In genomic region chr14:49250109-49250508, GRCh38 we compare ENCODE assay signal across 29 cellular contexts.
DNase-seq lines count a peak whose midpoint lies in the region; ATAC-seq, FAIRE-seq and TF ChIP-seq lines count a peak whose summit lies in the region.
"Had no signal": no experiment of that assay in that cellular context is flagged by ENCODE, and none has a peak within 500 bp of the region (broad histone marks: within the 10 kb centered on the region; RNA-seq: fewer than 3 reads in every experiment).

No MANE protein-coding gene starts in this region.

- FAIRE-seq in small intestine (lab: Jason Lieb, UNC): no peak
- FAIRE-seq: A549, endothelial cell of umbilical vein, GM12892 had no signal

- 79 to 86% (median 84%) methylated on average over 4 of the region's 4 CpGs for WGBS in small intestine, 3 donors

- TF ChIP-seq CTCF in fibroblast of lung (conservative IDR thresholded peaks at IDR 0.05 in 1 of 2, IDR thresholded peaks at IDR 0.05 in 1 of 2; ENCODE audit: low read depth in 1 of 2, low read length in 2 of 2): no peak

- H3K36me3 Mint-ChIP-seq in T-cell: no peaks in the 10 kb centered on the region
- H3K36me3 Mint-ChIP-seq in activated T-cell treated with anti-CD3 and anti-CD28 coated beads, Interleukin-2, amount 50 U/mL, for 24 hours (ENCODE audit: low read depth): no peaks in the 10 kb centered on the region
- H3K36me3 Mint-ChIP-seq: mesothelial cell of epicardium; stimulated activated memory B cell treated with anti-CD40 and anti-IgM and Interleukin-4, amounts not matched to agents 10 μg/mL and 1 μg/mL and 100 μg/mL, for 72 hours had no signal

- no peak overlapping the region for H3K27ac ChIP-seq in fibroblast of lung (ENCODE audit: insufficient read depth, low read length)
- no peak overlapping the region for H3K27ac ChIP-seq in small intestine (ENCODE audit: low read depth in 1 of 2, low read length in 1 of 2)
- H3K27ac ChIP-seq: A549, BLaER1, foreskin keratinocyte, left lung, spleen, suprapubic skin had no signal

- no peak for ATAC-seq in T-cell (replicated peaks in 1 of 4)
- ATAC-seq: A549; activated T-cell treated with anti-CD3 and anti-CD28 coated beads, Interleukin-2, amount 50 U/mL, for 4 hours; foreskin keratinocyte; left lung; naive thymus-derived CD4-positive, alpha-beta T cell; stimulated activated memory B cell treated with anti-CD40 and anti-IgM and Interleukin-4, amounts not matched to agents 10 μg/mL and 1 μg/mL and 100 μg/mL, for 72 hours had no signal

- DNase-seq in 8988T (peak; percentile 33), HS-27A (ENCODE audit: low read depth) (peak; percentile 68), T1000 (lab: John Stamatoyannopoulos, UW) (peak; percentile 74), fibroblast of lung (ENCODE audit: low read depth in 2 of 2) (peak; percentile 12 to 68), T-cell (no peak), posterior cingulate gyrus (no peak), small intestine (no peak)
- no peak for DNase-seq in activated T-cell treated with anti-CD3 and anti-CD28 coated beads, Interleukin-2, amount 50 U/mL, for 24 hours
- DNase-seq: activated CD4-positive, alpha-beta T cell treated with anti-CD3 and anti-CD28 coated beads for 1 hour; activated T-cell treated with anti-CD3 and anti-CD28 coated beads, Interleukin-2, amount 50 U/mL, for 4 hours; caudate nucleus; DMS79; H7; left lung; naive thymus-derived CD4-positive, alpha-beta T cell; NCI-H2081; NCI-H345; nucleus accumbens; Right ventricle myocardium superior; spleen; stimulated activated CD4-positive, alpha-beta T cell treated with anti-CD3 and anti-CD28 coated beads, Interleukin-2, amount 100 ng/mL, for 48 hours had no signal

- H3K27me3 ChIP-seq in fibroblast of lung (ENCODE audit: control insufficient read depth, insufficient read depth, low read length) (no peaks in the 10 kb centered on the region), small intestine (ENCODE audit: control insufficient read depth in 2 of 2, insufficient read depth in 2 of 2, low read length in 2 of 2) (no peaks in the 10 kb centered on the region)
- H3K27me3 ChIP-seq: BLaER1, foreskin keratinocyte, left lung, spleen, suprapubic skin had no signal

- H3K9me3 ChIP-seq in fibroblast of lung (ENCODE audit: control insufficient read depth, insufficient read depth, low read depth, low read length) (no peaks in the 10 kb centered on the region), small intestine (ENCODE audit: control insufficient read depth, low read depth) (no peaks in the 10 kb centered on the region)
- H3K9me3 ChIP-seq: A549, BLaER1, suprapubic skin had no signal

- CTCF ChIA-PET in T-cell (lab: Charles Lee): no interaction called here

- POLR2A ChIA-PET in T-cell (lab: Charles Lee): no interaction called here

- H3K4me3 ChIP-seq in fibroblast of lung (replicated peaks in 1 of 4; ENCODE audit: control extremely low read depth in 1 of 4, insufficient read depth in 1 of 4, low read depth in 3 of 4, low read length in 4 of 4) (no peak overlapping the region), small intestine (ENCODE audit: low read depth in 1 of 2, low read length in 2 of 2) (no peak overlapping the region)
- H3K4me3 ChIP-seq: A549, BLaER1, left lung, spleen, suprapubic skin had no signal

- no peaks in the 10 kb centered on the region for H3K4me1 Mint-ChIP-seq in T-cell
- H3K4me1 Mint-ChIP-seq in activated T-cell treated with anti-CD3 and anti-CD28 coated beads, Interleukin-2, amount 50 U/mL, for 24 hours (ENCODE audit: low read depth): no peaks in the 10 kb centered on the region
- H3K4me1 Mint-ChIP-seq: mesothelial cell of epicardium; naive thymus-derived CD4-positive, alpha-beta T cell; stimulated activated memory B cell treated with anti-CD40 and anti-IgM and Interleukin-4, amounts not matched to agents 10 μg/mL and 1 μg/mL and 100 μg/mL, for 72 hours had no signal

- no peak overlapping the region for H3K4me3 Mint-ChIP-seq in T-cell
- H3K4me3 Mint-ChIP-seq in activated T-cell treated with anti-CD3 and anti-CD28 coated beads, Interleukin-2, amount 50 U/mL, for 24 hours: no peak overlapping the region
- H3K4me3 Mint-ChIP-seq: activated T-cell treated with anti-CD3 and anti-CD28 coated beads, Interleukin-2, amount 50 U/mL, for 4 hours; mesothelial cell of epicardium; naive thymus-derived CD4-positive, alpha-beta T cell; stimulated activated memory B cell treated with anti-CD40 and anti-IgM and Interleukin-4, amounts not matched to agents 10 μg/mL and 1 μg/mL and 100 μg/mL, for 72 hours had no signal

- H3K27me3 Mint-ChIP-seq in T-cell: peaks cover 3 to 15% of the 10 kb centered on the region in 2 donors
- H3K27me3 Mint-ChIP-seq in activated T-cell treated with anti-CD3 and anti-CD28 coated beads, Interleukin-2, amount 50 U/mL, for 24 hours: peaks cover 3% of the 10 kb centered on the region

- peaks cover 0 to 10% (median 8%) of the 10 kb centered on the region in 3 donors for H3K9me3 Mint-ChIP-seq in T-cell
- H3K9me3 Mint-ChIP-seq in activated T-cell treated with anti-CD3 and anti-CD28 coated beads, Interleukin-2, amount 50 U/mL, for 24 hours: peaks cover 3% of the 10 kb centered on the region

- H3K4me1 ChIP-seq in fibroblast of lung (ENCODE audit: control insufficient read depth, extremely low read depth, insufficient read depth, low read length) (no peaks in the 10 kb centered on the region), small intestine (ENCODE audit: control insufficient read depth in 2 of 2, insufficient read depth in 1 of 2, low read depth in 1 of 2, low read length in 1 of 2) (no peaks in the 10 kb centered on the region)
- H3K4me1 ChIP-seq: A549, BLaER1, foreskin keratinocyte, left lung, spleen, suprapubic skin had no signal

- H3K79me2 ChIP-seq in fibroblast of lung (ENCODE audit: control insufficient read depth, insufficient read depth, low read length): no peaks in the 10 kb centered on the region

- H3K9ac ChIP-seq in fibroblast of lung (ENCODE audit: insufficient read depth, low read length): no peak overlapping the region
- H3K9ac ChIP-seq: BLaER1 had no signal

- H3K4me2 ChIP-seq in fibroblast of lung (ENCODE audit: extremely low read depth, insufficient read depth, low read length): no peak overlapping the region
- H3K4me2 ChIP-seq: A549, BLaER1 had no signal

- no peak overlapping the region for H3K27ac Mint-ChIP-seq in T-cell
- no peak overlapping the region for H3K27ac Mint-ChIP-seq in activated T-cell treated with anti-CD3 and anti-CD28 coated beads, Interleukin-2, amount 50 U/mL, for 24 hours
- H3K27ac Mint-ChIP-seq: mesothelial cell of epicardium; naive thymus-derived CD4-positive, alpha-beta T cell; stimulated activated memory B cell treated with anti-CD40 and anti-IgM and Interleukin-4, amounts not matched to agents 10 μg/mL and 1 μg/mL and 100 μg/mL, for 72 hours had no signal

- H2AFZ ChIP-seq in fibroblast of lung (ENCODE audit: low read length): no peak overlapping the region

- intact Hi-C loops in posterior cingulate gyrus (cut with DNase I): no loop called here

- H3K36me3 ChIP-seq in fibroblast of lung (ENCODE audit: control insufficient read depth, insufficient read depth, low read length): no peaks in the 10 kb centered on the region
- H3K36me3 ChIP-seq in small intestine (ENCODE audit: control insufficient read depth in 2 of 2, insufficient read depth in 2 of 2, low read length in 2 of 2): no peaks in the 10 kb centered on the region
- H3K36me3 ChIP-seq: BLaER1, left lung, spleen, suprapubic skin had no signal

- no peaks in the 10 kb centered on the region for H4K20me1 ChIP-seq in fibroblast of lung (ENCODE audit: control insufficient read depth, extremely low read depth, insufficient read depth, low read length)
- H4K20me1 ChIP-seq: BLaER1 had no signal

Comparison
In these comparisons a context has a peak if more than half of its experiments do, and no peak if none do; other contexts are left out.
1. DNase-seq: peak in 8988T (single experiment), HS-27A (single experiment), T1000 (single experiment) and fibroblast of lung (2 of 2); none in T-cell (0 of 34), posterior cingulate gyrus (0 of 10), activated T-cell treated with anti-CD3 and anti-CD28 coated beads, Interleukin-2, amount 50 U/mL, for 24 hours (single experiment) and small intestine (single experiment).